Comparison of ENCODE assay signal across 8 cellular contexts in the genomic region with DNA sequence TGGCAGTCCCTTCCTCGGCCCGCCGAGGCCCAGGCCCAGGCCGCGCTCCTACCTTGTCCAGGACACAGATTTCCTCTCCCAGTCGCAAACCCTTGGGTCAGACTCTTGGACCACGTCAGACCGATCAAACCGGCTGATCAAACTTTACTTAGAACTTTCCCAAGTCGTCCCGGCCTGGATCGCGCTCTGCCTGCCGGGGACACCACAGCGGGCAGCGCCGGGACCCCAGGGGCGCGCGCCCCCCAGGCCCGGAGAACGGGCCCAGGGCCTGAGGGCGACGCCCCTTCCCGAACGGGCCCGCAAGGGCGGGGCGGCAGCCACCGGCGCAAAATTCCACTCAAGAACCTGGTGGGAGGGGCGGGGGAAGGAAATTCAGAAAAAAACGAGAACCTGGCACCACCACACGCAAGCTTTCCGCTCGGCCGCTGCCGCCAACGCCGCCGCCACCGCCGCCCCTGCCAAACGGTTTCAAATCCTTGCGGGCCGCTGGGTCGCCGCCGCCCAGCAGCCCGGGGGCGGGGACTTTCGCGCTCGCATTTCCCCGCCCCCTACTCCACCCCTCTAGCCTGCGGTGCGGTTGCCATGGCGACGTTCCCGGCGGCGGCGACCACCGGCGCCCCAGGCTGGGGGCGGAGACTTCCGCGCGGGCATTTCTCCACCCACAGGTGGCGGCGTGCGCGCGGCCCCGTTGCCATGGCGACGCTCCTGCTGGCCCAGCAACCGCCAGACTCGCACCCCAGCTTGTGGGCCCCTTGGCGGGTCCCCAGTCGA. TPM values are rescaled to one million over a fixed set of nuclear protein-coding genes. Genes with fewer than 3 reads are reported as not detected.
A peak's percentile ranks its signal among the peaks of the same experiment; 100 is the strongest.
DNase-seq lines count a peak whose midpoint lies in the region; ATAC-seq and TF ChIP-seq lines count a peak whose summit lies in the region.

A gene (minus strand): TSS at position 527 of the 771 bp plus-strand sequence.

- no peaks in the 10 kb centered on the region for H3K9me3 Mint-ChIP-seq in naive B cell

- no peaks in the 10 kb centered on the region for H3K27me3 Mint-ChIP-seq in naive B cell

- H3K36me3 ChIP-seq in PC-3 (ENCODE audit: low read depth, low read length) (no peaks in the 10 kb centered on the region), fibroblast of lung (ENCODE audit: control insufficient read depth, insufficient read depth, low read length) (no peaks in the 10 kb centered on the region)

- BruUV-seq in PC-3 (replicated peaks; lab: Mats Ljungman, UMichigan) = no TSS peak

- intact Hi-C loops in PC-3 (cut with micrococcal nuclease) = loop anchor here (2.0 kb wide), 1 partner anchor 485 kb away; no protein-coding TSS in a partner anchor

- DNase-seq in Ammon's horn (ENCODE audit: low spot score) (peak; percentile 66), HuH-7 (ENCODE audit: low spot score) (peak; percentile 94), PC-3 (peak; percentile 66), activated T-helper 1 cell treated with Interleukin-2 at 50 U/mL for 16 hours (ENCODE audit: low read depth) (peak; percentile 83), fibroblast of lung (ENCODE audit: low read depth in 2 of 2) (peak; percentile 54 to 72), naive B cell (peak; percentile 88)
- DNase-seq in stimulated activated CD8-positive, alpha-beta memory T cell treated with anti-CD3 and anti-CD28 coated beads, Interleukin-7, amount 100 ng/mL, for 48 hours (ENCODE audit: extremely low read depth in 1 of 2, low read depth in 1 of 2) = peak; percentile 77 to 83

- no peaks in the 10 kb centered on the region for H3K9me2 ChIP-seq in PC-3 (replicated peaks; ENCODE audit: low read length)

- CTCF ChIA-PET in PC-3 (lab: Charles Lee) = no interaction called here

- peak within 1 kb of the TSS; percentile 98 for H2AFZ ChIP-seq in PC-3 (ENCODE audit: low read length)
- peak within 1 kb of the TSS; percentile 73 for H2AFZ ChIP-seq in fibroblast of lung (ENCODE audit: low read length)

- peak within 1 kb of the TSS; percentile 74 to 93 (median 89) for H3K4me3 Mint-ChIP-seq in naive B cell

- H3K36me3 Mint-ChIP-seq in naive B cell = no peaks in the 10 kb centered on the region

- peak within 1 kb of the TSS; percentile 82 to 99 (median 94) for H3K27ac Mint-ChIP-seq in naive B cell

- H3K4me2 ChIP-seq in PC-3 (ENCODE audit: low read length) (peak within 1 kb of the TSS; percentile 92), fibroblast of lung (ENCODE audit: extremely low read depth, insufficient read depth, low read length) (peak within 1 kb of the TSS; percentile 81)

- H3K4me3 ChIP-seq in PC-3 (ENCODE audit: low read length) (peak within 1 kb of the TSS; percentile 88), fibroblast of lung (replicated peaks in 1 of 4; ENCODE audit: control extremely low read depth in 1 of 4, insufficient read depth in 1 of 4, low read depth in 3 of 4, low read length in 4 of 4) (peak within 1 kb of the TSS; percentile 57 to 83 (median 68))

- H3F3A ChIP-seq in PC-3 (ENCODE audit: low read length, unreplicated experiment) = no peaks in the 10 kb centered on the region

- H3K4me1 Mint-ChIP-seq in naive B cell = peaks cover 16 to 34% (median 33%) of the 10 kb centered on the region in 3 donors

- H3K27ac ChIP-seq in PC-3 (ENCODE audit: low read length) (peak within 1 kb of the TSS; percentile 30), fibroblast of lung (ENCODE audit: insufficient read depth, low read length) (peak within 1 kb of the TSS; percentile 33)

- POLR2A ChIA-PET in PC-3 (lab: Charles Lee; ENCODE audit: unreplicated experiment) = no interaction called here

- no peaks in the 10 kb centered on the region for H3K9me3 ChIP-seq in PC-3 (ENCODE audit: low read length)
- H3K9me3 ChIP-seq in fibroblast of lung (ENCODE audit: control insufficient read depth, insufficient read depth, low read depth, low read length) = no peaks in the 10 kb centered on the region

- ATAC-seq in GM19467 (IDR thresholded peaks at IDR 0.05; ENCODE audit: unreplicated experiment) = peak; percentile 63
- ATAC-seq in PC-3 = peak; percentile 61
- ATAC-seq in naive B cell (ENCODE audit: low read depth in 2 of 2) = peak; percentile 67 to 72

- H3K4me1 ChIP-seq in PC-3 (ENCODE audit: insufficient read depth, low read length) (peaks cover 13% of the 10 kb centered on the region), fibroblast of lung (ENCODE audit: control insufficient read depth, extremely low read depth, insufficient read depth, low read length) (peaks cover 2% of the 10 kb centered on the region)

- H3K79me2 ChIP-seq in PC-3 (ENCODE audit: low read length) = no peaks in the 10 kb centered on the region
- peaks cover 3% of the 10 kb centered on the region for H3K79me2 ChIP-seq in fibroblast of lung (ENCODE audit: control insufficient read depth, insufficient read depth, low read length)

- TF ChIP-seq CTCF in PC-3 (conservative IDR thresholded peaks at IDR 0.05; ENCODE audit: low read depth, low read length) (no peak), fibroblast of lung (conservative IDR thresholded peaks at IDR 0.05 in 1 of 2, IDR thresholded peaks at IDR 0.05 in 1 of 2; ENCODE audit: low read depth in 1 of 2, low read length in 2 of 2) (no peak)

- H4K20me1 ChIP-seq in PC-3 (ENCODE audit: low read length) = no peaks in the 10 kb centered on the region
- H4K20me1 ChIP-seq in fibroblast of lung (ENCODE audit: control insufficient read depth, extremely low read depth, insufficient read depth, low read length) = no peaks in the 10 kb centered on the region

- H3K9ac ChIP-seq in PC-3 (ENCODE audit: low read length) (peak within 1 kb of the TSS; percentile 81), fibroblast of lung (ENCODE audit: insufficient read depth, low read length) (peak within 1 kb of the TSS; percentile 72)

- H3K27me3 ChIP-seq in PC-3 (ENCODE audit: low read length) (no peaks in the 10 kb centered on the region), fibroblast of lung (ENCODE audit: control insufficient read depth, insufficient read depth, low read length) (no peaks in the 10 kb centered on the region)

RNA-seq across cellular contexts. Expression of the gene that starts here (rescaled TPM):
- total RNA-seq in PC-3 (2014; rRNA removed) = 3.3 and 6.5 TPM in 2 replicates
- total RNA-seq in fibroblast of lung = 5.4 and 7.2 TPM in 2 replicates
- polyA plus RNA-seq in fibroblast of lung = 3.5 and 6.4 TPM in 2 replicates
- polyA plus RNA-seq in fibroblast of lung (2012) = 3.5 and 4.8 TPM in 2 replicates
- polyA minus RNA-seq in fibroblast of lung (ENCODE audit: low replicate concordance) = not detected in 2 replicates
- polyA plus RNA-seq in naive B cell (ENCODE audit: low read depth in 6 of 6) = 1 to 10 TPM; 1.1 to 2.5 (median 1.6) TPM

Comparison
In these comparisons a context has a peak if more than half of its experiments do, and no peak if none do; other contexts are left out.
1. Peak in every context shown above with its lines: DNase-seq, ATAC-seq, H3K4me3 ChIP-seq and H3K27ac ChIP-seq.